Comparison of ENCODE assay signal across 12 cellular contexts in the genomic region with DNA sequence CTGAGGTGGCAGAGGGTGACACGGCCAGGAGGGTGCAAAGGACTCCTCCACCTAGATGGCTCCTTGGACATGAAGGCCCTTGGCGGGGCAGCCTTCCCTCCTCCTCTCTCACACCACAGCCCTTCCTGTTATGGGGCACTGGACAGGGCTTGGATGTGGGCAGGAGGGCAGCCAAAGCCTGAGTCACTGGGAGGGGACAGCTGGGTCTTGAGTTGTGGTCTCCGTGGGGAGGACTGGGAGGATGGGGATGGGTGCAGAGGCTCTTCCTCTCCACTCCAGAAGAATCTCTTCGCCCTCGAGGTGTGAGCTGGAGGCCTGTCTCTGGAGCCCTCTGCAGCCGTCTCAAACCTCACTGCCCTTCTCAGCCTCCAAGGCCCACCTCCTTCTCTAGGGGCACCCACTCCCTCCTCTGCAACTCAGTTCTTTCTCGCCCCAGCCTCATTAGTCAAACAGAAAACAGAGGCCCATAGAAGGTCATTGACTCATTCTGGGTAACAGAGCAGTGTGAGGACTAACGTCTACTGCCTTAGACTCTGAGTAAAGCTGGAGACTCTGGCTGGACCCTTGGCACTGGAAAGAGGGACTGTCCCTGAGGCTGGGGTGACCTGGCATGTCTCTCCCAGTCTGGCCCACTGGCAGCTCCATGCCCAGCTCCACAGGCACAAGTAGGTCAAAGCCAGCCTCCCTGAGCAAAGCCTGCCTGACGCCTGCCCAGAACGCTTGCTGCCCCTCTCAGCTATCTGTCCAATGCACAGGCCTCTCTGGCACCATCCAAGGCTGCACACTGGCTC. TPM values are rescaled to one million over a fixed set of nuclear protein-coding genes. Genes with fewer than 3 reads are reported as not detected.
A peak's percentile ranks its signal among the peaks of the same experiment; 100 is the strongest.
DNase-seq lines count a peak whose midpoint lies in the region; ATAC-seq and TF ChIP-seq lines count a peak whose summit lies in the region.
"Had no signal": no experiment of that assay in that cellular context is flagged by ENCODE, and none has a peak within 500 bp of the region (broad histone marks: within the 10 kb centered on the region; RNA-seq: fewer than 3 reads in every experiment).

No MANE protein-coding gene starts in this region.

- no peak overlapping the region for H3K4me3 Mint-ChIP-seq in activated T-cell treated with anti-CD3 and anti-CD28 coated beads, Interleukin-2, amount 50 U/mL, for 4 hours
- no peak overlapping the region for H3K4me3 Mint-ChIP-seq in stimulated activated naive B cell treated with anti-CD40 and anti-IgM and Interleukin-4, amounts not matched to agents 10 μg/mL and 1 μg/mL and 100 μg/mL, for 72 hours
- no peak overlapping the region for H3K4me3 Mint-ChIP-seq in glutamatergic neuron (ENCODE audit: unreplicated experiment)
- H3K4me3 Mint-ChIP-seq: mesothelial cell of epicardium had no signal

- peaks cover 39% of the 10 kb centered on the region for H3K4me1 ChIP-seq in PC-3 (ENCODE audit: insufficient read depth, low read length)

- H3K4me2 ChIP-seq in PC-3 (ENCODE audit: low read length): peak overlapping the region; percentile 12

- H3K27ac Mint-ChIP-seq in stimulated activated naive B cell treated with anti-CD40 and anti-IgM and Interleukin-4, amounts not matched to agents 10 μg/mL and 1 μg/mL and 100 μg/mL, for 72 hours: no peak overlapping the region
- no peak overlapping the region for H3K27ac Mint-ChIP-seq in glutamatergic neuron (ENCODE audit: unreplicated experiment)
- H3K27ac Mint-ChIP-seq: mesothelial cell of epicardium had no signal

- intact Hi-C loops in PC-3 (cut with micrococcal nuclease): loop anchor here (5.0 to 10.0 kb wide), 2 partner anchors 42 to 185 kb away; no protein-coding TSS in a partner anchor

- no peaks in the 10 kb centered on the region for H3K9me3 Mint-ChIP-seq in activated T-cell treated with anti-CD3 and anti-CD28 coated beads, Interleukin-2, amount 50 U/mL, for 4 hours
- H3K9me3 Mint-ChIP-seq in stimulated activated naive B cell treated with anti-CD40 and anti-IgM and Interleukin-4, amounts not matched to agents 10 μg/mL and 1 μg/mL and 100 μg/mL, for 72 hours: peaks cover 0 to 2% of the 10 kb centered on the region in 2 donors
- no peaks in the 10 kb centered on the region for H3K9me3 Mint-ChIP-seq in glutamatergic neuron (ENCODE audit: unreplicated experiment)
- H3K9me3 Mint-ChIP-seq: mesothelial cell of epicardium had no signal

- no peaks in the 10 kb centered on the region for H3K36me3 Mint-ChIP-seq in activated T-cell treated with anti-CD3 and anti-CD28 coated beads, Interleukin-2, amount 50 U/mL, for 4 hours (ENCODE audit: insufficient read depth)
- no peaks in the 10 kb centered on the region for H3K36me3 Mint-ChIP-seq in stimulated activated naive B cell treated with anti-CD40 and anti-IgM and Interleukin-4, amounts not matched to agents 10 μg/mL and 1 μg/mL and 100 μg/mL, for 72 hours
- no peaks in the 10 kb centered on the region for H3K36me3 Mint-ChIP-seq in glutamatergic neuron (ENCODE audit: unreplicated experiment)
- H3K36me3 Mint-ChIP-seq: mesothelial cell of epicardium had no signal

- no peaks in the 10 kb centered on the region for H3K4me1 Mint-ChIP-seq in activated T-cell treated with anti-CD3 and anti-CD28 coated beads, Interleukin-2, amount 50 U/mL, for 4 hours (ENCODE audit: low read depth)
- no peaks in the 10 kb centered on the region for H3K4me1 Mint-ChIP-seq in stimulated activated naive B cell treated with anti-CD40 and anti-IgM and Interleukin-4, amounts not matched to agents 10 μg/mL and 1 μg/mL and 100 μg/mL, for 72 hours
- peaks cover 5% of the 10 kb centered on the region for H3K4me1 Mint-ChIP-seq in glutamatergic neuron (ENCODE audit: low read depth, unreplicated experiment)

- no peaks in the 10 kb centered on the region for H3K9me2 ChIP-seq in PC-3 (replicated peaks; ENCODE audit: low read length)

- H3K27me3 ChIP-seq in PC-3 (ENCODE audit: low read length): no peaks in the 10 kb centered on the region

- H3F3A ChIP-seq in PC-3 (ENCODE audit: low read length, unreplicated experiment): no peaks in the 10 kb centered on the region

- H3K79me2 ChIP-seq in PC-3 (ENCODE audit: low read length): no peaks in the 10 kb centered on the region

- peak; percentile 37 to 46 for ATAC-seq in activated T-cell treated with anti-CD3 and anti-CD28 coated beads, Interleukin-2, amount 50 U/mL, for 4 hours
- peak; percentile 49 for ATAC-seq in PC-3
- ATAC-seq in stimulated activated naive B cell treated with anti-CD40 and anti-IgM and Interleukin-4, amounts not matched to agents 10 μg/mL and 1 μg/mL and 100 μg/mL, for 72 hours (replicated peaks): peak; percentile 41 to 55

- POLR2A ChIA-PET in PC-3 (lab: Charles Lee; ENCODE audit: unreplicated experiment): no interaction called here

- TF ChIP-seq CTCF in PC-3 (conservative IDR thresholded peaks at IDR 0.05; ENCODE audit: low read depth, low read length): no peak
- TF ChIP-seq CTCF in fibroblast of the aortic adventitia (IDR thresholded peaks at IDR 0.05; ENCODE audit: insufficient read depth, low read length): no peak
- TF ChIP-seq CTCF in glutamatergic neuron (IDR thresholded peaks at IDR 0.05; ENCODE audit: partially characterized antibody, unreplicated experiment): no peak

- peak overlapping the region; percentile 7; the same call in 1 of the 2 replicates for H3K27ac ChIP-seq in PC-3 (ENCODE audit: low read length)

- no peak overlapping the region for H3K4me3 ChIP-seq in PC-3 (ENCODE audit: low read length)
- H3K4me3 ChIP-seq in fibroblast of the aortic adventitia (ENCODE audit: low read depth, low read length): no peak overlapping the region

- BruUV-seq in PC-3 (replicated peaks; lab: Mats Ljungman, UMichigan): no TSS peak

- CTCF ChIA-PET in PC-3 (lab: Charles Lee): no interaction called here

- 0 out of 2 replicates have a peak overlapping the region, but pooled peaks have one; percentile 1 for H2AFZ ChIP-seq in PC-3 (ENCODE audit: low read length)

- no peaks in the 10 kb centered on the region for H3K27me3 Mint-ChIP-seq in activated T-cell treated with anti-CD3 and anti-CD28 coated beads, Interleukin-2, amount 50 U/mL, for 4 hours (ENCODE audit: low read depth)
- peaks cover 6 to 12% of the 10 kb centered on the region in 2 donors for H3K27me3 Mint-ChIP-seq in stimulated activated naive B cell treated with anti-CD40 and anti-IgM and Interleukin-4, amounts not matched to agents 10 μg/mL and 1 μg/mL and 100 μg/mL, for 72 hours
- peaks cover 7% of the 10 kb centered on the region for H3K27me3 Mint-ChIP-seq in glutamatergic neuron (ENCODE audit: unreplicated experiment)

- no peaks in the 10 kb centered on the region for H3K9me3 ChIP-seq in PC-3 (ENCODE audit: low read length)

- H4K20me1 ChIP-seq in PC-3 (ENCODE audit: low read length): no peaks in the 10 kb centered on the region

- DNase-seq in activated T-cell treated with anti-CD3 and anti-CD28 coated beads, Interleukin-2, amount 50 U/mL, for 4 hours: no peak
- no peak for DNase-seq in activated T-cell treated with anti-CD3 and anti-CD28 coated beads, Interleukin-2, amount 50 U/mL, for 1 hour
- peak; percentile 67 for DNase-seq in PC-3
- DNase-seq in fibroblast of the aortic adventitia (ENCODE audit: low read depth): peak; percentile 40
- DNase-seq in stimulated activated naive B cell treated with anti-CD40 and anti-IgM and Interleukin-4, amounts not matched to agents 10 μg/mL and 1 μg/mL and 100 μg/mL, for 72 hours: no peak
- no peak for DNase-seq in glutamatergic neuron
- DNase-seq in GOT3 (lab: John Stamatoyannopoulos, UW): no peak
- DNase-seq in ecto neural progenitor cell (ENCODE audit: low spot score): no peak
- DNase-seq: activated T-cell treated with anti-CD3 and anti-CD28 coated beads for 4 hours, NCI-H526 treated with DMSO at 0.1 percent for 48 hours, T-helper 1 cell had no signal

- H3K36me3 ChIP-seq in PC-3 (ENCODE audit: low read depth, low read length): no peaks in the 10 kb centered on the region

- no peak overlapping the region for H3K9ac ChIP-seq in PC-3 (ENCODE audit: low read length)

RNA-seq across cellular contexts. Expression of a gene that starts 47.5 kb away (rescaled TPM):
- total RNA-seq in activated T-cell treated with anti-CD3 and anti-CD28 coated beads, Interleukin-2, amount 50 U/mL, for 4 hours: 1 to 10 TPM; 3.3 to 5.1 (median 3.9) TPM
- total RNA-seq in PC-3 (2014; rRNA removed) (4.4 and 10.1 TPM in 2 replicates), fibroblast of the aortic adventitia (ENCODE audit: low replicate concordance) (54.4 and 66.6 TPM in 2 replicates), glutamatergic neuron (ENCODE audit: unreplicated experiment) (21.0 TPM)

Comparison
In these comparisons a context has a peak if more than half of its experiments do, and no peak if none do; other contexts are left out.
1. DNase-seq: peak in PC-3 (single experiment) and fibroblast of the aortic adventitia (single experiment); none in activated T-cell treated with anti-CD3 and anti-CD28 coated beads, Interleukin-2, amount 50 U/mL, for 4 hours (single experiment), activated T-cell treated with anti-CD3 and anti-CD28 coated beads, Interleukin-2, amount 50 U/mL, for 1 hour (single experiment), stimulated activated naive B cell treated with anti-CD40 and anti-IgM and Interleukin-4, amounts not matched to agents 10 μg/mL and 1 μg/mL and 100 μg/mL, for 72 hours (single experiment), glutamatergic neuron (single experiment), GOT3 (single experiment) and ecto neural progenitor cell (single experiment).
2. Peak in every context shown above with its lines, with median percentiles within 50 percentile points of each other: ATAC-seq.